ENCODE assay signal across 9 cellular contexts in the genomic region with DNA sequence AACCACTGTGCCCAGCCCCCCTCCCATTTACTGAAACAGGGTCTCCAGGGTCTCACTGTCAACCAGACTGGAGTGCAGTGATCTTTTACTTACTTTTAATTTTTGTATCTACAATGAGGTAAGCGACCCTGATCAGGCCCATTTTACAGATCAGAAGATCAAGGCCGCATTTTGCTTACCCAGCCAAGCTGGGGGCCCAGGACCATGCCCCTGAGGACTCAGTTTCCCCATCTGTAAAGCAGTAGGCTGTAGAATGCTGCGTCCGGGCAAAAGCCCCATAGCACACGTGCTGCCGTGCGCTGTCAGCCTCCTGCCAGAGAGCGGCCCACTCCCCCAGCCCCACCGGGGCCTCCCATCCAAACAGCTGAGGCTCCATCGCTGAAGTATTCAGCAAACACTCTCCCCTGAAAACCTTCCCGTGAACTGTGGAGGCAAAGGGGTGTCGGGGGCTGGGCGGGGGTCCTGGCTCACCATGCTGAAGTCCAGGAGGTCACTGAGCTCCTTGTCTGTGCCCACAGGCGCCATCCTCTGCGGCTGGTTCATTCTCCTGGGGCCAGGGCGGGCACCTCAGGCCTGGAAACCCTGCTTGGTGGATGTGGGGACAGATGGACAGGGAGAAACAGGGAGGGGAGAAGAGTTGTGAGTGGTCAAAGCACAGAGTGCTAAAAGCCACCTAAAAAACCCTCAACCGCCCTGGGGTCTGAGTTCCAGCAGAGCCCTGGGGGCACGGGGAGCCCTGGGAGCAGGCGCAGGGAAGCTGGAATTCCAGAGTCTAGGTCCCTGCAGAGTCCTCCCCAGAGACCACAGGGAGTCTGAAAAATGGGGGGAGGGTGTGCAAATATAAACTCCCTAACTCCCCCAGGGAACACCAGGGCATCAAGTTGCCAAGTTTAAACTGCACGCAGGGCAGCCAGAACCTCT. TPM values are rescaled to one million over a fixed set of nuclear protein-coding genes. Genes with fewer than 3 reads are reported as not detected.
A peak's percentile ranks its signal among the peaks of the same experiment; 100 is the strongest.
DNase-seq lines count a peak whose midpoint lies in the region; ATAC-seq and TF ChIP-seq lines count a peak whose summit lies in the region.
"Had no signal": no experiment of that assay in that cellular context is flagged by ENCODE, and none has a peak within 500 bp of the region (broad histone marks: within the 10 kb centered on the region; RNA-seq: fewer than 3 reads in every experiment).

No MANE protein-coding gene starts in this region.

- peaks cover 25% of the 10 kb centered on the region for H3K4me1 ChIP-seq in DND-41 (ENCODE audit: insufficient read depth, low read length)
- H3K4me1 ChIP-seq in Loucy (ENCODE audit: insufficient read depth, low read length, poor library complexity, severe bottlenecking): peaks cover 16% of the 10 kb centered on the region

- H3K27me3 ChIP-seq in DND-41 (ENCODE audit: insufficient read depth, low read length, poor library complexity) (no peaks in the 10 kb centered on the region), Loucy (ENCODE audit: insufficient read depth, low read length, poor library complexity, severe bottlenecking) (no peaks in the 10 kb centered on the region), neural cell (ENCODE audit: insufficient read depth, low read depth, low read length) (no peaks in the 10 kb centered on the region)

- H3K4me1 Mint-ChIP-seq in chondrocyte (ENCODE audit: low read depth): peaks cover 17% of the 10 kb centered on the region

- H3K79me2 ChIP-seq in DND-41 (ENCODE audit: insufficient read depth, low read length) (peaks cover 72% of the 10 kb centered on the region), Loucy (ENCODE audit: insufficient read depth, low read length) (peaks cover 70% of the 10 kb centered on the region), neural cell (replicated peaks; ENCODE audit: insufficient read depth, low read length) (peaks cover 31% of the 10 kb centered on the region)

- DNase-seq in DND-41 (no peak), chondrocyte (ENCODE audit: low spot score) (no peak), GM10248 (ENCODE audit: extremely low spot score) (no peak), A172 (ENCODE audit: low spot score) (no peak)
- DNase-seq: cerebellar nuclear complex had no signal

- no peak for TF ChIP-seq RAD21 in neural cell (conservative IDR thresholded peaks at IDR 0.05)

- H3K27me3 Mint-ChIP-seq in chondrocyte (ENCODE audit: low read depth): no peaks in the 10 kb centered on the region

- H3K36me3 Mint-ChIP-seq in chondrocyte (ENCODE audit: low read depth): peaks cover 5% of the 10 kb centered on the region

- CTCF ChIA-PET in GM10248 (lab: Yijun Ruan, JAX): interaction anchor here (1.0 to 1.9 kb wide), 6 partner anchors 9 to 176 kb away, joined by 3 to 9 read pairs (median 5); no protein-coding TSS in a partner anchor

- H3K36me3 ChIP-seq in DND-41 (ENCODE audit: insufficient read depth, low read length): peaks cover 53% of the 10 kb centered on the region
- H3K36me3 ChIP-seq in Loucy (ENCODE audit: insufficient read depth, low read length): peaks cover 41% of the 10 kb centered on the region; the same call in 1 of the 2 replicates
- H3K36me3 ChIP-seq in neural cell (ENCODE audit: insufficient read depth, low read length): no peaks in the 10 kb centered on the region

- H3K9me3 Mint-ChIP-seq in chondrocyte (ENCODE audit: low read depth): no peaks in the 10 kb centered on the region

- H2AFZ ChIP-seq in DND-41 (ENCODE audit: low read depth, low read length): no peak overlapping the region
- no peak overlapping the region for H2AFZ ChIP-seq in Loucy (ENCODE audit: low read length)
- H2AFZ ChIP-seq in neural cell (ENCODE audit: low read depth, low read length): no peak overlapping the region

- H4K20me1 ChIP-seq in DND-41 (ENCODE audit: insufficient read depth, low read length) (peaks cover 61% of the 10 kb centered on the region), Loucy (ENCODE audit: insufficient read depth, low read length, poor library complexity, severe bottlenecking) (peaks cover 62% of the 10 kb centered on the region), neural cell (ENCODE audit: insufficient read depth) (no peaks in the 10 kb centered on the region)

- peak overlapping the region; percentile 83 for H3K4me3 Mint-ChIP-seq in chondrocyte (ENCODE audit: unreplicated experiment)

- peak overlapping the region; percentile 89 for H3K27ac ChIP-seq in DND-41 (ENCODE audit: low read length)
- no peak overlapping the region for H3K27ac ChIP-seq in neural cell (ENCODE audit: low read length)

- H3K9ac ChIP-seq in DND-41 (ENCODE audit: low read depth, low read length) (peak overlapping the region; percentile 76), Loucy (ENCODE audit: low read depth, low read length, poor library complexity, severe bottlenecking) (peak overlapping the region; percentile 92), neural cell (ENCODE audit: low read length) (peak overlapping the region; percentile 71)

- ATAC-seq in DND-41 (ENCODE audit: insufficient read depth, low read depth): no peak
- no peak for ATAC-seq in HG02938 (IDR thresholded peaks at IDR 0.05; ENCODE audit: unreplicated experiment)
- no peak for ATAC-seq in GM21576 (IDR thresholded peaks at IDR 0.05; ENCODE audit: unreplicated experiment)

- peak overlapping the region; percentile 71 for H3K4me2 ChIP-seq in DND-41 (ENCODE audit: insufficient read depth, low read length)
- H3K4me2 ChIP-seq in Loucy (ENCODE audit: low read depth, low read length, poor library complexity, severe bottlenecking): peak overlapping the region; percentile 90
- H3K4me2 ChIP-seq in neural cell (ENCODE audit: low read length): no peak overlapping the region

- H3K9me2 ChIP-seq in Loucy (replicated peaks; ENCODE audit: low read depth, low read length) (no peaks in the 10 kb centered on the region), neural cell (ENCODE audit: insufficient read depth, low read length) (no peaks in the 10 kb centered on the region)

- no peak for TF ChIP-seq EP300 in neural cell (conservative IDR thresholded peaks at IDR 0.05; ENCODE audit: poor library complexity, severe bottlenecking)

- TF ChIP-seq CTCF in DND-41 (IDR thresholded peaks at IDR 0.05; ENCODE audit: borderline replicate concordance, extremely low read depth, low read length, poor library complexity, severe bottlenecking): no peak
- TF ChIP-seq CTCF in Loucy (conservative IDR thresholded peaks at IDR 0.05; ENCODE audit: low read length): no peak
- TF ChIP-seq CTCF in chondrocyte (IDR thresholded peaks at IDR 0.05): no peak
- no peak for TF ChIP-seq CTCF in neural cell (IDR thresholded peaks at IDR 0.05; ENCODE audit: poor library complexity, severe bottlenecking)
- TF ChIP-seq CTCF in GM10248 (IDR thresholded peaks at IDR 0.05; ENCODE audit: control extremely low read depth, extremely low read depth, low read depth, missing control alignments): no peak

- H3F3A ChIP-seq in Loucy (ENCODE audit: low read depth): no peaks in the 10 kb centered on the region
- no peaks in the 10 kb centered on the region for H3F3A ChIP-seq in neural cell (ENCODE audit: insufficient read depth, low read length, poor library complexity, severe bottlenecking)

- peak overlapping the region; percentile 89 for H3K27ac Mint-ChIP-seq in chondrocyte (ENCODE audit: unreplicated experiment)

- POLR2A ChIA-PET in GM10248 (lab: Yijun Ruan, JAX): no interaction called here

- no peaks in the 10 kb centered on the region for H3K9me3 ChIP-seq in DND-41 (ENCODE audit: insufficient read depth, low read length, severe bottlenecking)
- H3K9me3 ChIP-seq in Loucy (ENCODE audit: insufficient read depth, low read depth, low read length): no peaks in the 10 kb centered on the region
- no peaks in the 10 kb centered on the region for H3K9me3 ChIP-seq in neural cell (ENCODE audit: low read length)

- H3K4me3 ChIP-seq in DND-41 (ENCODE audit: low read depth in 1 of 2, low read length in 2 of 2) (peak overlapping the region in 1 of 2 experiments; percentile 60; a peak in 3 of 4 replicates), Loucy (ENCODE audit: low read length, poor library complexity, severe bottlenecking) (peak overlapping the region; percentile 92), neural cell (ENCODE audit: low read length) (peak overlapping the region; percentile 77)

TF ChIP-seq in neural cell, 6 proteins besides CTCF, POLR2A, EP300 and RAD21 (continues in another document):
- TF ChIP-seq MXI1 (conservative IDR thresholded peaks at IDR 0.05; ENCODE audit: poor library complexity, severe bottlenecking) (no peak), EZH2 (IDR thresholded peaks at IDR 0.05; ENCODE audit: borderline replicate concordance, insufficient read depth, low read length, poor library complexity, severe bottlenecking) (no peak), TAF1 (IDR thresholded peaks at IDR 0.05; ENCODE audit: low read depth) (no peak)

RNA-seq across cellular contexts. Expression of gene TCF3, which starts 2.4 kb away (rescaled TPM):
- total RNA-seq in chondrocyte: 130 to 154 TPM (median 153 TPM) in 3 replicates
- polyA plus RNA-seq in neural cell: 31.7 and 44.9 TPM in 2 replicates
- polyA minus RNA-seq in neural cell: 36.6 and 40.4 TPM in 2 replicates
- total RNA-seq in A172 (2014; rRNA removed; shearing (Covaris generic)): 219 and 238 TPM in 2 replicates

RNA-seq across cellular contexts. Expression of gene UQCR11, which starts 44.7 kb away (rescaled TPM):
- total RNA-seq in chondrocyte: 173 to 190 TPM (median 184 TPM) in 3 replicates
- 204 and 237 TPM in 2 replicates for polyA plus RNA-seq in neural cell
- polyA minus RNA-seq in neural cell: 41.2 and 51.1 TPM in 2 replicates
- 74.2 and 88.5 TPM in 2 replicates for total RNA-seq in A172 (2014; rRNA removed; shearing (Covaris generic))

RNA-seq across cellular contexts. Expression of gene MBD3, which starts 57.3 kb away (rescaled TPM):
- 83.6 to 101 TPM (median 84.1 TPM) in 3 replicates for total RNA-seq in chondrocyte
- 80.1 and 102 TPM in 2 replicates for polyA plus RNA-seq in neural cell
- 87.6 and 101 TPM in 2 replicates for polyA minus RNA-seq in neural cell
- 158 and 172 TPM in 2 replicates for total RNA-seq in A172 (2014; rRNA removed; shearing (Covaris generic))
